ENCODE assay signal across 1 cellular context in the genomic region with DNA sequence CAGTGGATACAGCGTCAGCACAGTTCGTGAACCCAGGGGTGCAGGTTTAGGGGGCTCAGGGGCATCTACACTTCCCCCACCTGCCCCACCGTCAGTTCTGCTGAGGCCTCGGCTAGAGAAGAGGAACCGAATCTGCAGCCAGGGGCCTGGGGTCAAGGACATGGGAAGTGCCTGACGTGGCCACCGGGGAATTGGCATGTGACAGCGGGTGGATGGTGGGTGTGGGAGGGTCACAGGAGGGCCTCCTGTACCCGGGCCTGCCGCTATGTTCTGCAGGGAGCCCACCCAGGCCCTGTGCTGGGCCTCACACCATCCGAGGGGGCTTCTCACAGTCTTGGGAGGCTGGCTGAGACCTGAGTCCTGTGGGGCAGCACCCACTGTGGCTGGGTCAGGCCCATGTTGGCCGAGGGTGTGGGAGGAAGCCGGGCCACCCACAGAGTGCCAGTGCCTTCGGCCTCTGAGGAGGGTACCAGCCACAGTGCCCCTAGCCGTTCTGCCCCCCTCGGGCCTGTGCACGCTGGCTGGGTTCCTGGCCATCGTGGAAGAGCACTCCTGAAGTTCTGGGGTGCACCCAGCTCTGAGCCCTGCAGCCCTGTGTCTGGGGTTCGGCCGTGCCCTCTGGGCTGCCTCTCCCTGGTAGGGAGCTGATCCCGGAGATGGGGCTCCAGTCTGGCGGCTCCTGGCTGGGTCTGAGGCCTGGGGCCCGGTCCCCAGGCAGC.
TF ChIP-seq lines count a peak whose summit lies in the region.

No MANE protein-coding gene starts in this region.

TF ChIP-seq in HepG2, 621 proteins besides CTCF, POLR2A, EP300 and RAD21 (continued from another document):
- TF ChIP-seq, protein P1, sequence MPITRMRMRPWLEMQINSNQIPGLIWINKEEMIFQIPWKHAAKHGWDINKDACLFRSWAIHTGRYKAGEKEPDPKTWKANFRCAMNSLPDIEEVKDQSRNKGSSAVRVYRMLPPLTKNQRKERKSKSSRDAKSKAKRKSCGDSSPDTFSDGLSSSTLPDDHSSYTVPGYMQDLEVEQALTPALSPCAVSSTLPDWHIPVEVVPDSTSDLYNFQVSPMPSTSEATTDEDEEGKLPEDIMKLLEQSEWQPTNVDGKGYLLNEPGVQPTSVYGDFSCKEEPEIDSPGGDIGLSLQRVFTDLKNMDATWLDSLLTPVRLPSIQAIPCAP (CRISPR knock-in tag; IDR thresholded peaks at IDR 0.05; ENCODE audit: low read depth) = no peak
- TF ChIP-seq SCMH1 (CRISPR knock-in tag; IDR thresholded peaks at IDR 0.05; ENCODE audit: borderline replicate concordance) (no peak), ZNF883 (CRISPR knock-in tag; IDR thresholded peaks at IDR 0.05; ENCODE audit: not compliant biosample characterization) (no peak), SP1 (IDR thresholded peaks at IDR 0.05) (no peak), SP1 (CRISPR knock-in tag; IDR thresholded peaks at IDR 0.05) (no peak), ZNF431 (CRISPR knock-in tag; IDR thresholded peaks at IDR 0.05; ENCODE audit: borderline replicate concordance, low read depth) (no peak), ZNF766 (CRISPR knock-in tag; IDR thresholded peaks at IDR 0.05; ENCODE audit: borderline replicate concordance) (no peak), EHMT2 (IDR thresholded peaks at IDR 0.05; ENCODE audit: borderline replicate concordance, low read depth, low read length) (no peak)
